Comparison of ENCODE assay signal across 8 cellular contexts in the genomic region with DNA sequence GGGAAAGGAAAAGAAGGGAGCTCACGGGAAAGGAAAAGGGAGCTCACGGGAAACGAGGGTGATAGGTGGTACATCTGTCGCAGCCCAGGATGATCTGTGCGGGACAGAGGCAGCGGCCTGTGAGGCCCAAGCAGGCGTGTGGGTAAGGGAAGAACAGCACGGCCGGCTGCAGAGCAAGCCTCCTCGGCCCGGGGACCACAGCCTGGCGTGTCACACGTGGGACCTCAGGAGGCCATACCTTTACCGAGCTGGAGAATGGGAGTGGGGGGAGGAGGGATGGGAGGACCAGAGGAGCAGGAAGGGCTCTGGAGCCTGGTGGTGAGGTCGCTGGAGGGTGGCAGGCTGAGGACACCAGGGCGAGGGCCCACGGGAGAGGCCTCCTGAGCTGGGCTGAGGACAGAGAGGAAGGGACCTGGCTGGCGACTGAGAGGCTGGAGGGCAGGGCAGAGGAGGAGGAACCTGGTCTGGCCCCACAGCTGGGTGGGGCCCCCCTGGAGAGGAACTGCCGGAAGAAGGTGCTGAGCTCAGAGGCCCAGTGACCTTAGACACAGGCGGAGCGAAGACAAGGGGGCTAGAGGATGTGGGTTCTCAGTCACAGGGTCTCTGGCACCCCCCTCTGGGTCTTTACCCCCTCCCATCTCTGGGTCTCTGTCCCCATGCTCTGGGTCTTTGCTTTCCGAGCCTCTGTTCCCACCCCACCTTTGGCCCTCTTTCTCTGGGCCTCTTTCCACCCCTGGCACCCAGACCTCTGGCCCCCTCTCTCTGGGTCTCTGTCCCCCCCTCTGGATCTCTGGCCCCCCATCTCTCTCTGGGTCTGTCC. TPM values are rescaled to one million over a fixed set of nuclear protein-coding genes. Genes with fewer than 3 reads are reported as not detected.
DNase-seq lines count a peak whose midpoint lies in the region; FAIRE-seq lines count a peak whose summit lies in the region.

No MANE protein-coding gene starts in this region.

- no peaks in the 10 kb centered on the region for H3K9me3 Mint-ChIP-seq in activated T-cell treated with anti-CD3 and anti-CD28 coated beads, Interleukin-2, amount 50 U/mL, for 24 hours

- peak overlapping the region; percentile 52 for H3K4me3 Mint-ChIP-seq in activated T-cell treated with anti-CD3 and anti-CD28 coated beads, Interleukin-2, amount 50 U/mL, for 24 hours

- DNase-seq in activated T-cell treated with anti-CD3 and anti-CD28 coated beads, Interleukin-2, amount 50 U/mL, for 24 hours, result peak; percentile 54
- DNase-seq in activated T-cell treated with anti-CD3 and anti-CD28 coated beads for 4 hours (no peak), HTR-8/SVneo (ENCODE audit: insufficient read length, low spot score) (peak; percentile 56), SW480 (ENCODE audit: low spot score) (peak; percentile 85), dermis blood vessel endothelial cell (peak; percentile 25), midbrain (lab: John Stamatoyannopoulos, UW) (peak; percentile 18), ureter (ENCODE audit: low spot score) (peak; percentile 80), NCI-H345 (lab: John Stamatoyannopoulos, UW) (no peak)

- H3K27me3 Mint-ChIP-seq in activated T-cell treated with anti-CD3 and anti-CD28 coated beads, Interleukin-2, amount 50 U/mL, for 24 hours, result no peaks in the 10 kb centered on the region

- H3K36me3 Mint-ChIP-seq in activated T-cell treated with anti-CD3 and anti-CD28 coated beads, Interleukin-2, amount 50 U/mL, for 24 hours (ENCODE audit: low read depth), result peaks cover 61% of the 10 kb centered on the region

- peak overlapping the region; percentile 97 for H3K27ac Mint-ChIP-seq in activated T-cell treated with anti-CD3 and anti-CD28 coated beads, Interleukin-2, amount 50 U/mL, for 24 hours

- H3K4me1 Mint-ChIP-seq in activated T-cell treated with anti-CD3 and anti-CD28 coated beads, Interleukin-2, amount 50 U/mL, for 24 hours (ENCODE audit: low read depth), result peaks cover 67% of the 10 kb centered on the region

- FAIRE-seq in HTR-8/SVneo (lab: Jason Lieb, UNC), result no peak

RNA-seq across cellular contexts. Expression of gene FTL, which starts 2.9 kb away (rescaled TPM):
- total RNA-seq in dermis blood vessel endothelial cell, result 1,252 and 1,399 TPM in 2 replicates
- total RNA-seq in ureter, result 1,526 TPM

RNA-seq across cellular contexts. Expression of gene BAX, which starts 7.6 kb away (rescaled TPM):
- 96.8 and 134 TPM in 2 replicates for total RNA-seq in dermis blood vessel endothelial cell
- total RNA-seq in ureter, result 79.9 TPM

RNA-seq across cellular contexts. Expression of gene DHDH, which starts 28.7 kb away (rescaled TPM):
- total RNA-seq in dermis blood vessel endothelial cell (not detected in 2 replicates), ureter (not detected)

RNA-seq across cellular contexts. Expression of gene GYS1, which starts 30.9 kb away (rescaled TPM):
- 14.8 and 28.8 TPM in 2 replicates for total RNA-seq in dermis blood vessel endothelial cell
- total RNA-seq in ureter, result 73.8 TPM

RNA-seq across cellular contexts. Expression of gene RUVBL2, which starts 31.4 kb away (rescaled TPM):
- total RNA-seq in dermis blood vessel endothelial cell, result 172 and 278 TPM in 2 replicates
- total RNA-seq in ureter, result 66.7 TPM

Comparison
In these comparisons a context has a peak if more than half of its experiments do, and no peak if none do; other contexts are left out.
1. DNase-seq: peak in activated T-cell treated with anti-CD3 and anti-CD28 coated beads, Interleukin-2, amount 50 U/mL, for 24 hours (single experiment), HTR-8/SVneo (single experiment), SW480 (single experiment), dermis blood vessel endothelial cell (single experiment), midbrain (single experiment) and ureter (single experiment); none in activated T-cell treated with anti-CD3 and anti-CD28 coated beads for 4 hours (single experiment) and NCI-H345 (single experiment).